Comparison of ENCODE assay signal across 1 cellular context in the genomic region with DNA sequence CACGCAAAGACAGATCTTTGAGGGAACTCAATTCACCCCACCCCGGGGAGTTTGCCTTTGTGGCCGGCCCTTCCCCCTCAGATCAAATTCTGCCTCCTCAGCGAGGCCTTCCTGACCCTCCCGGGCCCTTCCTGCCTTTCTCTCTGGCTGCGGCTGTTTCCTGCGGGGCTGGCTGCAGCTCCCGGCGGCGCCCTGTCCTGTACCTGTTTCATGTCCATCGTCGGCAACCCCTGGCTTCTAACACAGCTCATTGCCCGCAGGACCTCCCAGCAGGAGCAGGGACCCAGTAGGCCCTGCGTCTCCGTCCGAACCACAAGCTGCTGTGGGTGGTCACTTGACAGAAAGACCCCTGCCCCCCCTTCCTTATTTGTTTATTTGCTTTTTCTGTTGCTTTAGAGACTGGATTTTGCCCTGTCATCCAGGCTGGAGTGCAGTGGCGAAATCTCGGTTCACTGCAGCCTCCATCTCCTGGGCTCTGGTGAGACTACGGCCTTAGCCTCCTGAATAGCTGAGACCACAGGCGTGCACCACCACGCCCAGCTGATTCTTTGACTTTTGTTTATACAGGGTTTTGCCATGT.
TF ChIP-seq lines count a peak whose summit lies in the region.

No MANE protein-coding gene starts in this region.

TF ChIP-seq in K562, 482 proteins besides CTCF, POLR2A, EP300 and RAD21 (continued from another document):
- no peak for TF ChIP-seq MBD1 (CRISPR knock-in tag; IDR thresholded peaks at IDR 0.05)
- TF ChIP-seq, protein P1, sequence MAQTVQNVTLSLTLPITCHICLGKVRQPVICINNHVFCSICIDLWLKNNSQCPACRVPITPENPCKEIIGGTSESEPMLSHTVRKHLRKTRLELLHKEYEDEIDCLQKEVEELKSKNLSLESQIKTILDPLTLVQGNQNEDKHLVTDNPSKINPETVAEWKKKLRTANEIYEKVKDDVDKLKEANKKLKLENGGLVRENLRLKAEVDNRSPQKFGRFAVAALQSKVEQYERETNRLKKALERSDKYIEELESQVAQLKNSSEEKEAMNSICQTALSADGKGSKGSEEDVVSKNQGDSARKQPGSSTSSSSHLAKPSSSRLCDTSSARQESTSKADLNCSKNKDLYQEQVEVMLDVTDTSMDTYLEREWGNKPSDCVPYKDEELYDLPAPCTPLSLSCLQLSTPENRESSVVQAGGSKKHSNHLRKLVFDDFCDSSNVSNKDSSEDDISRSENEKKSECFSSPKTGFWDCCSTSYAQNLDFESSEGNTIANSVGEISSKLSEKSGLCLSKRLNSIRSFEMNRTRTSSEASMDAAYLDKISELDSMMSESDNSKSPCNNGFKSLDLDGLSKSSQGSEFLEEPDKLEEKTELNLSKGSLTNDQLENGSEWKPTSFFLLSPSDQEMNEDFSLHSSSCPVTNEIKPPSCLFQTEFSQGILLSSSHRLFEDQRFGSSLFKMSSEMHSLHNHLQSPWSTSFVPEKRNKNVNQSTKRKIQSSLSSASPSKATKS (CRISPR knock-in tag; IDR thresholded peaks at IDR 0.05): no peak
- TF ChIP-seq HNRNPK (IDR thresholded peaks at IDR 0.05; ENCODE audit: low read depth, low read length, poor library complexity, severe bottlenecking): no peak
- TF ChIP-seq, protein P2, sequence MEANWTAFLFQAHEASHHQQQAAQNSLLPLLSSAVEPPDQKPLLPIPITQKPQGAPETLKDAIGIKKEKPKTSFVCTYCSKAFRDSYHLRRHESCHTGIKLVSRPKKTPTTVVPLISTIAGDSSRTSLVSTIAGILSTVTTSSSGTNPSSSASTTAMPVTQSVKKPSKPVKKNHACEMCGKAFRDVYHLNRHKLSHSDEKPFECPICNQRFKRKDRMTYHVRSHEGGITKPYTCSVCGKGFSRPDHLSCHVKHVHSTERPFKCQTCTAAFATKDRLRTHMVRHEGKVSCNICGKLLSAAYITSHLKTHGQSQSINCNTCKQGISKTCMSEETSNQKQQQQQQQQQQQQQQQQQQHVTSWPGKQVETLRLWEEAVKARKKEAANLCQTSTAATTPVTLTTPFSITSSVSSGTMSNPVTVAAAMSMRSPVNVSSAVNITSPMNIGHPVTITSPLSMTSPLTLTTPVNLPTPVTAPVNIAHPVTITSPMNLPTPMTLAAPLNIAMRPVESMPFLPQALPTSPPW (CRISPR knock-in tag; IDR thresholded peaks at IDR 0.05): peak; percentile 55
- TF ChIP-seq PRPF4 (IDR thresholded peaks at IDR 0.05; ENCODE audit: insufficient read depth, low read depth, low read length, poor library complexity, severe bottlenecking): no peak
- no peak for TF ChIP-seq SMAD2 (IDR thresholded peaks at IDR 0.05; ENCODE audit: low read depth, low read length)
- peak; percentile 11 for TF ChIP-seq TAF1 (IDR thresholded peaks at IDR 0.05; ENCODE audit: control insufficient read depth, extremely low read depth, insufficient read depth, low read length, severe bottlenecking)
